9 cellular contexts compared by ENCODE assay signal in the genomic region with DNA sequence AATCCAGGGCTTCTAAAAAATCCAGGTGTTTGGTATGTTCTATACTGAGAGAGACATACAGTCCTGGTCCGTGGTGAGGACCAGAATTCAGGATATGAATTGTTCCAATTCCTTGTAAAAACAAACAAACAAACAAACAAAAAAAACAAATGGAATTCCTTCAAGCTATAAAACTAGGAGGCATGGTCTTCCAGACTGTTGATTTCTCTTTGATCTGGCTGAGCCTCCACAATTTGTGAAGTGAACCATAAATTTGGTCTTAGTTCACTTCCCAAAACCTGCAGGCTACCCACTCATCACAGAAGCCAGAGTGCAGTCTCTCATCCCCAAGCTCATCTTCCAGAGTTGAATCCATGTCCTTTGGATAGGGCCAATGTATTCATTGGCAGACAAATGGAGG.
"Had no signal": no experiment of that assay in that cellular context is flagged by ENCODE, and none has a peak within 500 bp of the region (broad histone marks: within the 10 kb centered on the region; RNA-seq: fewer than 3 reads in every experiment).

No MANE protein-coding gene starts in this region.

- H3K4me3 Mint-ChIP-seq: HFFc6 had no signal

- H3K9me3 ChIP-seq: HAP-1 had no signal

- H3K4me1 ChIP-seq: HAP-1 had no signal

- H3K36me3 ChIP-seq: HAP-1 had no signal

- H3K27ac ChIP-seq: GM23248, HL-60 had no signal

- H3K9ac ChIP-seq: GM23248 had no signal

- H3K4me3 ChIP-seq: GM23248, HAP-1, K562 had no signal

- DNase-seq: GM23248, GOT3, H7, HFFc6 had no signal

- H3K9me3 Mint-ChIP-seq: HFFc6 had no signal

- ATAC-seq: HCT116, HepG2, K562 had no signal

- H3K27ac Mint-ChIP-seq: HFFc6 had no signal

- H2AFZ ChIP-seq: GM23248 had no signal
